1 cellular context compared by ENCODE assay signal in the genomic region with DNA sequence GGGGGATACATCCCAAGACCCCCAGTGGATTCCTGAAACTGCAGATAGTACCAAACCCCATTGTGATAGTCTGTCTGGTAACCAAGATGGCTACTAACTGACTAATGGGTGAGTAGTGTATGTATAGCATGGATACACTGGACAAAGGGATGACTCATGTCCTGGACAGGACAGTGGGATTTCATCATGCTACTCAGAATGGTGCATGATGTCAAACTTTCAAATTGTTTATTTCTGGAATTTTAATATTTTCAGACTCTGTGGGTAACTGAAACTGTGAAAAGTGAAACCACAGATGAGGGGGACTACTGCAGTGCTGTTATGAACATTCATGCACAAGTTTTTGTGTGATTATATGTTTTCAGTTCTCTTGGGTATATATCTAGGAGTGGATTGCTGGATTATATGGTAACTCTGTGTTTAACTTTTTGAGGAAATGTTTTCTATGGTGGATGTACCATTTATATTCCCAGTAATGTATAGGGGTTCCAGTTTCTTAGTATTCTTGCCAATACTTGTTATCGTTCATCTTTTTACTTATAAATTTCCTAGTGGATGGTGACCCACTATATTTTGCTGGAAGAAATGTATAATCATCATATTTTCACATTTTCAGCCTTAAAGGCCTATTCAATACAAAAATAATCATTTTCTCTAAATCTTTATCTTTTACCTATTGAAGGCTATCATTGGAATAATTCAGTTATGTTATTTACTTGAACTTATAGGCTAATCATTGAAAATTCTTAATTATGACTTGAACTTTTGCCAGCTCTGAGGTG.
TF ChIP-seq lines count a peak whose summit lies in the region.

No MANE protein-coding gene starts in this region.

TF ChIP-seq in K562, 482 proteins besides CTCF, POLR2A, EP300 and RAD21 (continued from another document):
- TF ChIP-seq ZNF655 (CRISPR knock-in tag; IDR thresholded peaks at IDR 0.05) (no peak), MEF2A (IDR thresholded peaks at IDR 0.05; ENCODE audit: control insufficient read depth, low read depth, low read length) (peak; percentile 84; the same call in 1 of the 2 replicates), SMARCC2 (IDR thresholded peaks at IDR 0.05; ENCODE audit: low read depth) (peak; percentile 36; the same call in 1 of the 2 replicates), KDM1A (IDR thresholded peaks at IDR 0.05) (no peak), ARID1B (IDR thresholded peaks at IDR 0.05) (0 out of 2 replicates have a peak, but pooled peaks have one; percentile 20), ETV1 (tag; conservative IDR thresholded peaks at IDR 0.05; ENCODE audit: low read depth) (peak; percentile 36; the same call in 1 of the 2 replicates), NRF1 (conservative IDR thresholded peaks at IDR 0.05 in 1 of 2, IDR thresholded peaks at IDR 0.05 in 1 of 2) (no peak), ZKSCAN1 (IDR thresholded peaks at IDR 0.05; ENCODE audit: low read depth, low read length) (no peak), ZNF561 (CRISPR knock-in tag; conservative IDR thresholded peaks at IDR 0.05) (no peak), HOXB6 (CRISPR knock-in tag; IDR thresholded peaks at IDR 0.05; ENCODE audit: borderline replicate concordance) (no peak), GABPA (tag; conservative IDR thresholded peaks at IDR 0.05; ENCODE audit: low read depth) (no peak), ZSCAN32 (CRISPR knock-in tag; IDR thresholded peaks at IDR 0.05) (peak; percentile 61; the same call in 1 of the 2 replicates), JUNB (CRISPR knock-in tag; conservative IDR thresholded peaks at IDR 0.05) (0 out of 2 replicates have a peak, but pooled peaks have one; percentile 31), NELFE (IDR thresholded peaks at IDR 0.05; ENCODE audit: insufficient read depth, insufficient read length) (no peak), HSF4 (CRISPR knock-in tag; IDR thresholded peaks at IDR 0.05; ENCODE audit: borderline replicate concordance) (no peak), ZNF830 (CRISPR knock-in tag; IDR thresholded peaks at IDR 0.05) (no peak), ZNF699 (CRISPR knock-in tag; IDR thresholded peaks at IDR 0.05; ENCODE audit: insufficient replicate concordance) (no peak), SMAD1 (IDR thresholded peaks at IDR 0.05; ENCODE audit: low read depth, low read length, partially characterized antibody) (no peak), CBFA2T3 (IDR thresholded peaks at IDR 0.05) (0 out of 2 replicates have a peak, but pooled peaks have one; percentile 15), ATF7 (IDR thresholded peaks at IDR 0.05) (peak; percentile 76; the same call in 1 of the 2 replicates), MTA3 (IDR thresholded peaks at IDR 0.05; ENCODE audit: borderline replicate concordance) (no peak)
